ENCODE assay signal across 8 cellular contexts in the genomic region with DNA sequence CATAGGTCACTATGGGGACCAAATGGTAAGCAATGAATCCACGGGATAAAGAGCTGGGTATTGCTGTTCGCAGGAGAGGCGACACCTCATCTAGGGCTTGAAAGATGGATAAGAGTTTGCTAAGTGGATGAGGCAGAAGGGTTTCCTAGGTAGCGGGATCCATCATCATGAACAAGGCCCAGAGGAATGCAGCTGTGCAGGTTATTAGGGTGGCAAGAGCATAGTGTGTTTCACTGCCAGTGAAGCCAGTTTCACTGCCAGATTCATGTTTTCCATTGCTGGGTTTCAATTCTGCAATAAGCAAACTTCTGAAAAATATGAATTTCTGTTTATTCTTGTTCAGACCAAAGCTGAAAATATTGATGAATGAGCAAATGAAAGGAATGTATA. TPM values are rescaled to one million over a fixed set of nuclear protein-coding genes. Genes with fewer than 3 reads are reported as not detected.
DNase-seq lines count a peak whose midpoint lies in the region; ATAC-seq, FAIRE-seq and TF ChIP-seq lines count a peak whose summit lies in the region.

No MANE protein-coding gene starts in this region.

- H2BK20ac ChIP-seq in H1 (ENCODE audit: low read length): no peak overlapping the region

- H4K20me1 ChIP-seq in DOHH2 (ENCODE audit: control insufficient read depth, insufficient read depth, low read depth, low read length): no peaks in the 10 kb centered on the region
- H4K20me1 ChIP-seq in H1 (replicated peaks in 1 of 2; ENCODE audit: control insufficient read depth in 1 of 2, insufficient read depth in 2 of 2, low read length in 2 of 2): no peaks in the 10 kb centered on the region

- H3K14ac ChIP-seq in H1 (ENCODE audit: insufficient read length): no peak overlapping the region

- no peaks in the 10 kb centered on the region for H3K9me2 ChIP-seq in DOHH2 (replicated peaks; ENCODE audit: control insufficient read depth, low read length)

- no peak overlapping the region for H2AK5ac ChIP-seq in H1 (ENCODE audit: low read depth, low read length)

- H4K91ac ChIP-seq in H1 (replicated peaks; ENCODE audit: insufficient read length, low read length): no peak overlapping the region

- H3K79me1 ChIP-seq in H1 (ENCODE audit: low read depth, low read length): no peaks in the 10 kb centered on the region

- H3K9ac ChIP-seq in HUES48 (ENCODE audit: low read depth, low read length) (no peak overlapping the region), H1 (replicated peaks in 1 of 4; ENCODE audit: extremely low read depth in 1 of 4, low read depth in 3 of 4, low read length in 3 of 4) (no peak overlapping the region)

- 93% methylated on average over 4 of the region's 4 CpGs; no CpG with 5 or more reads in 1 of the 2 experiments for WGBS in H1 (ENCODE audit: extremely low coverage in 1 of 2, insufficient coverage in 1 of 2, insufficient read length in 1 of 2, insufficient replicate concordance in 2 of 2, low coverage in 1 of 2, low lambda C conversion rate in 2 of 2, missing lambda C conversion rate in 1 of 2), 2 experiments

- H3K9me3 ChIP-seq in DOHH2 (ENCODE audit: control insufficient read depth, insufficient read depth, low read length) (no peaks in the 10 kb centered on the region), HUES48 (ENCODE audit: control insufficient read depth, insufficient read depth, low read length) (no peaks in the 10 kb centered on the region), H1 (ENCODE audit: insufficient read depth in 2 of 2, low read depth in 1 of 2, low read length in 1 of 2) (no peaks in the 10 kb centered on the region), HAP-1 (no peaks in the 10 kb centered on the region)

- H3K4me2 ChIP-seq in DOHH2 (ENCODE audit: low read length): peak overlapping the region; percentile 95
- no peak overlapping the region; a peak in 1 of 4 replicates for H3K4me2 ChIP-seq in H1 (ENCODE audit: insufficient read depth in 1 of 2, low read depth in 2 of 2, low read length in 2 of 2)

- H3K4me1 ChIP-seq in DOHH2 (ENCODE audit: control insufficient read depth, low read length): peaks cover 96% of the 10 kb centered on the region
- H3K4me1 ChIP-seq in HUES48 (ENCODE audit: control insufficient read depth, insufficient read depth, low read length): peaks cover 15% of the 10 kb centered on the region
- H3K4me1 ChIP-seq in H1 (replicated peaks in 1 of 4; ENCODE audit: control insufficient read depth in 3 of 4, insufficient read depth in 4 of 4, low read length in 3 of 4): peaks cover 3 to 10% (median 6%) of the 10 kb centered on the region in 4 experiments; a peak in 6 of 7 replicates
- no peaks in the 10 kb centered on the region for H3K4me1 ChIP-seq in HAP-1

- no peak for TF ChIP-seq RAD21 in H1 (IDR thresholded peaks at IDR 0.05 in 1 of 2, conservative IDR thresholded peaks at IDR 0.05 in 1 of 2; ENCODE audit: low read depth in 2 of 2, low read length in 2 of 2)

- no peak overlapping the region for H2AFZ ChIP-seq in H1 (ENCODE audit: low read length)

- ATAC-seq in GM21390 (IDR thresholded peaks at IDR 0.05; ENCODE audit: unreplicated experiment): peak; percentile 41

- in situ Hi-C loops in HAP-1 (cut with MboI; ENCODE audit: low sequenced_read_pairs): loop anchor here (25.0 kb wide), 1 partner anchor 712 kb away; the partner anchor contains the start of gene ADM

- TF ChIP-seq CTCF in DOHH2 (IDR thresholded peaks at IDR 0.05; ENCODE audit: low read depth, low read length, poor library complexity, severe bottlenecking) (no peak), H1 (IDR thresholded peaks at IDR 0.05; ENCODE audit: control extremely low read depth in 1 of 3, insufficient read depth in 1 of 3, low read depth in 1 of 3, low read length in 3 of 3) (no peak)

- H3K56ac ChIP-seq in H1 (replicated peaks; ENCODE audit: insufficient read length, low read depth, low read length): no peak overlapping the region

- H4K8ac ChIP-seq in H1 (ENCODE audit: extremely low read depth, insufficient read depth, low read length): no peak overlapping the region

- no peak for TF ChIP-seq POLR2A in H1 (IDR thresholded peaks at IDR 0.05; ENCODE audit: control extremely low read depth in 1 of 2, low read depth in 2 of 2, low read length in 2 of 2)

- peak overlapping the region; percentile 3; the same call in 1 of the 2 replicates for H2BK5ac ChIP-seq in H1 (ENCODE audit: low read depth, low read length)

- H3K27me3 ChIP-seq in DOHH2 (ENCODE audit: control insufficient read depth, low read length) (no peaks in the 10 kb centered on the region), HUES48 (ENCODE audit: control insufficient read depth, insufficient read depth, low read length) (no peaks in the 10 kb centered on the region), H1 (replicated peaks in 1 of 4; ENCODE audit: control insufficient read depth in 3 of 4, extremely low read depth in 1 of 4, insufficient read depth in 3 of 4, low read length in 3 of 4) (peaks cover 0 to 1% (median 0%) of the 10 kb centered on the region in 4 experiments; a peak in 2 of 7 replicates), HAP-1 (ENCODE audit: low read depth) (no peaks in the 10 kb centered on the region)

- no peak overlapping the region for H3K23ac ChIP-seq in H1 (ENCODE audit: insufficient read length)

- H4K5ac ChIP-seq in H1 (ENCODE audit: insufficient read length, low read depth, low read length): no peak overlapping the region

- TF ChIP-seq EP300 in H1 (IDR thresholded peaks at IDR 0.05; ENCODE audit: borderline replicate concordance in 1 of 2, low read depth in 2 of 2, low read length in 2 of 2): no peak

- DNase-seq in H1 (ENCODE audit: low read depth in 1 of 2, low spot score in 2 of 2): peak in 1 of 2 experiments; percentile 32
- no peak for DNase-seq in HUDEP-2 (lab: John Stamatoyannopoulos, UW; ENCODE audit: unreplicated experiment in 76 of 76)
- no peak for DNase-seq in activated effector memory CD4-positive, alpha-beta T cell treated with anti-CD3 and anti-CD28 coated beads, Interleukin-2, amount 50 U/mL, for 16 hours
- no peak for DNase-seq in GOT3 (lab: John Stamatoyannopoulos, UW)
- DNase-seq in HAP-1 (ENCODE audit: low spot score in 2 of 2): no peak

- H2BK15ac ChIP-seq in H1 (ENCODE audit: low read length): no peak overlapping the region

- POLR2A ChIA-PET in H1 (lab: Charles Lee; ENCODE audit: partially characterized antibody): interaction anchor here (0.8 to 3.8 kb wide), 10 partner anchors 9 to 141 kb away, joined by 3 to 17 read pairs (median 6); partner anchors contain the start of genes WEE1 and ZNF143

- H3K4me3 ChIP-seq in DOHH2 (ENCODE audit: low read length) (peak overlapping the region; percentile 76), HUES48 (ENCODE audit: low read depth, low read length) (no peak overlapping the region), H1 (ENCODE audit: extremely low read depth in 1 of 4, insufficient read depth in 2 of 4, low read depth in 3 of 4, low read length in 4 of 4) (no peak overlapping the region), HAP-1 (no peak overlapping the region)

- CTCF ChIA-PET in H1 (lab: Charles Lee; ENCODE audit: partially characterized antibody): interaction anchor here (0.7 to 5.5 kb wide), 15 partner anchors 9 to 585 kb away, joined by 3 to 48 read pairs (median 3); no protein-coding TSS in a partner anchor

- H3K36me3 ChIP-seq in DOHH2 (ENCODE audit: control insufficient read depth, low read length): peaks cover 4% of the 10 kb centered on the region
- H3K36me3 ChIP-seq in HUES48 (ENCODE audit: control insufficient read depth, insufficient read depth, low read length): no peaks in the 10 kb centered on the region
- H3K36me3 ChIP-seq in H1 (ENCODE audit: control insufficient read depth in 2 of 4, insufficient read depth in 4 of 4, low read length in 3 of 4): no peaks in the 10 kb centered on the region
- no peaks in the 10 kb centered on the region for H3K36me3 ChIP-seq in HAP-1 (replicated peaks)

- H3F3A ChIP-seq in DOHH2 (ENCODE audit: control insufficient read depth, insufficient read depth): peaks cover 37% of the 10 kb centered on the region

- H3K79me2 ChIP-seq in DOHH2 (ENCODE audit: control insufficient read depth, low read length) (peaks cover 18% of the 10 kb centered on the region), H1 (ENCODE audit: control insufficient read depth in 1 of 2, insufficient read depth in 2 of 2, low read length in 2 of 2) (no peaks in the 10 kb centered on the region)

- H3K18ac ChIP-seq in H1 (ENCODE audit: extremely low read depth, low read length): no peak overlapping the region

- no peak overlapping the region for H2BK120ac ChIP-seq in H1 (replicated peaks; ENCODE audit: low read depth, low read length)

- no peaks in the 10 kb centered on the region for H3K23me2 ChIP-seq in H1 (ENCODE audit: low read depth, low read length)

- H2BK12ac ChIP-seq in H1 (ENCODE audit: low read depth, low read length): peak overlapping the region; percentile 92; the same call in 1 of the 2 replicates

- no peak for FAIRE-seq in H1 (lab: Jason Lieb, UNC)

- H3K27ac ChIP-seq in DOHH2 (ENCODE audit: low read depth, low read length) (peak overlapping the region; percentile 95), HUES48 (ENCODE audit: low read depth, low read length) (peak overlapping the region; percentile 77), H1 (ENCODE audit: low read depth, low read length) (no peak overlapping the region)

- H3K4ac ChIP-seq in H1 (replicated peaks; ENCODE audit: insufficient read length, low read depth, low read length): no peak overlapping the region

TF ChIP-seq in H1, 55 proteins besides CTCF, POLR2A, EP300 and RAD21 (continues in another document):
- TF ChIP-seq MAX (IDR thresholded peaks at IDR 0.05) (no peak), CBX5 (IDR thresholded peaks at IDR 0.05; ENCODE audit: low read depth, low read length) (no peak), KDM5A (IDR thresholded peaks at IDR 0.05; ENCODE audit: low read length) (no peak), EZH2 (IDR thresholded peaks at IDR 0.05; ENCODE audit: low read depth, low read length, severe bottlenecking) (no peak), NRF1 (IDR thresholded peaks at IDR 0.05; ENCODE audit: low read depth, low read length) (no peak), TCF12 (IDR thresholded peaks at IDR 0.05; ENCODE audit: low read depth, low read length) (no peak), PHF8 (conservative IDR thresholded peaks at IDR 0.05; ENCODE audit: low read depth, low read length) (no peak), ZNF274 (IDR thresholded peaks at IDR 0.05; ENCODE audit: borderline replicate concordance, extremely low read depth, low read length) (no peak)

RNA-seq across cellular contexts. Expression of gene WEE1, which starts 27.2 kb away (rescaled TPM):
- 115 and 120 TPM in 2 replicates for total RNA-seq in H1 (2021; fragmentation: NEBNext Ultra II Directional; extraction: Animal tissue kit (Norgen Biotek cat#: 25700))
- 22.6 and 40.8 TPM in 2 replicates for polyA plus RNA-seq in H1 (2011; rRNA removed)
- 49.2 TPM for polyA plus RNA-seq in H1 (2011; cell fraction: cytosol; rRNA removed)
- 21.5 TPM for polyA plus RNA-seq in H1 (2011; cell fraction: nucleus; rRNA removed)
- 55.4 to 89.1 TPM (median 63.7 TPM) in 4 replicates for polyA plus RNA-seq in H1 (2012, experiment 1 of 2)
- 19.5 TPM for polyA plus RNA-seq in H1 (2012, experiment 2 of 2)
- 55.2 TPM for polyA plus RNA-seq in H1 (2013, experiment 1 of 2)
- polyA plus RNA-seq in H1 (2013, experiment 2 of 2): 53.3 TPM
- polyA minus RNA-seq in H1 (2011; rRNA and poly(A)+ RNA removed): 48.9 and 53.0 TPM in 2 replicates
- 37.4 TPM for polyA minus RNA-seq in H1 (2011; cell fraction: cytosol; rRNA and poly(A)+ RNA removed)
- 91.8 TPM for polyA minus RNA-seq in H1 (2011; cell fraction: nucleus; rRNA and poly(A)+ RNA removed)
